25 cellular contexts compared by ENCODE assay signal in the genomic region with DNA sequence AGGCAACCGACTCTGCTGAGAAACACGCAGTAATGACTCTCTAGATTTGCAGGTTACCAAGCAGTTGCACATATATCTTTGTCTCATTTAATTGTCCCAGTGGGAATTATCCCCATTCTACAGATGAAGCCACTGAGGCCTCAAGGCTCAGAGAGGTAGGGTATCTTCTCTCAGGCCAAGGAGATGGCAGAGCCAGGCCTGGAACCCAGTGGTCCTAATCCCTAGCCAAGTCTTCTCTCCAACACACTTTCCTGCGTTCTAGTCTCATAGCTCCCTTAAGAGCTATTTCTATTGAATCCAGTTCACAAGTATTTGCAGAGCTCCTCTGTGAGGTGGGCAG.
DNase-seq lines count a peak whose midpoint lies in the region; ATAC-seq and TF ChIP-seq lines count a peak whose summit lies in the region.
"Had no signal": no experiment of that assay in that cellular context is flagged by ENCODE, and none has a peak within 500 bp of the region (broad histone marks: within the 10 kb centered on the region; RNA-seq: fewer than 3 reads in every experiment).

No MANE protein-coding gene starts in this region.

- no peaks in the 10 kb centered on the region for H3K36me3 Mint-ChIP-seq in Caco-2 (ENCODE audit: insufficient read depth, unreplicated experiment)
- no peaks in the 10 kb centered on the region for H3K36me3 Mint-ChIP-seq in activated T-helper 2 cell treated with anti-CD3 and anti-CD28 coated beads, Interferon-gamma antibody, Interleukin-2, Interleukin-4, amounts not matched to agents 10 μg/mL and 5 μg/mL and 100 μg/mL, durations not matched to agents 14 hours and 24 hours and 36 hours (ENCODE audit: low read depth)
- no peaks in the 10 kb centered on the region for H3K36me3 Mint-ChIP-seq in natural killer cell treated with Interleukin-12 subunit alpha and Interleukin-12 subunit beta and Interleukin-15 and Interleukin-18, amount 100 ng/mL, for 72 hours
- H3K36me3 Mint-ChIP-seq: activated CD4-positive, alpha-beta memory T cell treated with anti-CD3 and anti-CD28 coated beads for 36 hours; stimulated activated memory B cell treated with anti-CD40 and anti-IgM and Interleukin-4, amounts not matched to agents 10 μg/mL and 1 μg/mL and 100 μg/mL, for 72 hours had no signal

- intact Hi-C loops in Caco-2 (cut with micrococcal nuclease; ENCODE audit: unreplicated experiment), result loop anchor here (2.0 kb wide), 1 partner anchor 20 kb away; no protein-coding TSS in a partner anchor
- intact Hi-C loops in activated T-helper 2 cell treated with anti-CD3 and anti-CD28 coated beads, Interferon-gamma antibody, Interleukin-2, Interleukin-4, amounts not matched to agents 10 μg/mL and 5 μg/mL and 100 μg/mL, durations not matched to agents 14 hours and 24 hours and 36 hours (cut with micrococcal nuclease), result loop anchor here (5.0 kb wide), 1 partner anchor 112 kb away; no protein-coding TSS in a partner anchor

- ATAC-seq in natural killer cell treated with Interleukin-12 subunit alpha and Interleukin-12 subunit beta and Interleukin-15 and Interleukin-18, amount 100 ng/mL, for 72 hours, result no peak
- ATAC-seq: esophagus mucosa; heart left ventricle; stimulated activated memory B cell treated with anti-CD40 and anti-IgM and Interleukin-4, amounts not matched to agents 10 μg/mL and 1 μg/mL and 100 μg/mL, for 72 hours had no signal

- no peaks in the 10 kb centered on the region for H3K9me3 ChIP-seq in Caco-2
- H3K9me3 ChIP-seq: lower lobe of right lung, SJCRH30 had no signal

- H3K4me1 ChIP-seq in Caco-2, result peaks cover 14% of the 10 kb centered on the region
- H3K4me1 ChIP-seq: lower lobe of right lung, SJCRH30, upper lobe of left lung had no signal

- DNase-seq in DMS79 treated with DMSO at 0.1 percent for 48 hours (lab: John Stamatoyannopoulos, UW) (peak; percentile 12), DMS79 (lab: John Stamatoyannopoulos, UW) (no peak), Caco-2 (no peak), LoVo (ENCODE audit: low spot score) (no peak), NCI-H187 treated with DMSO at 0.1 percent for 48 hours (lab: John Stamatoyannopoulos, UW) (no peak)
- DNase-seq in activated T-helper 2 cell treated with anti-CD3 and anti-CD28 coated beads, Interferon-gamma antibody, Interleukin-2, Interleukin-4, amounts not matched to agents 10 μg/mL and 5 μg/mL and 100 μg/mL, durations not matched to agents 14 hours and 24 hours and 36 hours (ENCODE audit: low spot score), result no peak
- no peak for DNase-seq in natural killer cell treated with Interleukin-12 subunit alpha and Interleukin-12 subunit beta and Interleukin-15 and Interleukin-18, amount 100 ng/mL, for 72 hours (ENCODE audit: low spot score)
- no peak for DNase-seq in activated CD4-positive, CD25-positive, alpha-beta regulatory T cell (lab: John Stamatoyannopoulos, UW)
- DNase-seq: C1 segment of cervical spinal cord, cortex of kidney, endodermal cell, GM23248, heart left ventricle, IMR-90, lower lobe of right lung, NCI-H1436 treated with DMSO at 0.1 percent for 48 hours, NCI-H2107, NCI-H446 treated with DMSO at 0.1 percent for 48 hours, RPMI8226, substantia nigra, upper lobe of left lung had no signal

- no TSS peak for BruUV-seq in Caco-2 (replicated peaks; lab: Mats Ljungman, UMichigan)

- no peak for TF ChIP-seq CTCF in Caco-2 (IDR thresholded peaks at IDR 0.05; ENCODE audit: insufficient read depth in 1 of 2, low read depth in 1 of 2, low read length in 1 of 2, severe bottlenecking in 1 of 2, unreplicated experiment in 1 of 2)

- H3K27me3 Mint-ChIP-seq in Caco-2 (ENCODE audit: insufficient read depth, unreplicated experiment), result no peaks in the 10 kb centered on the region
- peaks cover 4% of the 10 kb centered on the region for H3K27me3 Mint-ChIP-seq in activated T-helper 2 cell treated with anti-CD3 and anti-CD28 coated beads, Interferon-gamma antibody, Interleukin-2, Interleukin-4, amounts not matched to agents 10 μg/mL and 5 μg/mL and 100 μg/mL, durations not matched to agents 14 hours and 24 hours and 36 hours (ENCODE audit: low read depth)
- peaks cover 0 to 9% of the 10 kb centered on the region in 2 donors for H3K27me3 Mint-ChIP-seq in natural killer cell treated with Interleukin-12 subunit alpha and Interleukin-12 subunit beta and Interleukin-15 and Interleukin-18, amount 100 ng/mL, for 72 hours
- H3K27me3 Mint-ChIP-seq: activated CD4-positive, alpha-beta memory T cell treated with anti-CD3 and anti-CD28 coated beads for 36 hours; stimulated activated memory B cell treated with anti-CD40 and anti-IgM and Interleukin-4, amounts not matched to agents 10 μg/mL and 1 μg/mL and 100 μg/mL, for 72 hours had no signal

- no peaks in the 10 kb centered on the region for H3K9me3 Mint-ChIP-seq in Caco-2 (ENCODE audit: unreplicated experiment)
- H3K9me3 Mint-ChIP-seq in activated T-helper 2 cell treated with anti-CD3 and anti-CD28 coated beads, Interferon-gamma antibody, Interleukin-2, Interleukin-4, amounts not matched to agents 10 μg/mL and 5 μg/mL and 100 μg/mL, durations not matched to agents 14 hours and 24 hours and 36 hours, result peaks cover 7% of the 10 kb centered on the region
- H3K9me3 Mint-ChIP-seq in natural killer cell treated with Interleukin-12 subunit alpha and Interleukin-12 subunit beta and Interleukin-15 and Interleukin-18, amount 100 ng/mL, for 72 hours, result no peaks in the 10 kb centered on the region
- H3K9me3 Mint-ChIP-seq: stimulated activated memory B cell treated with anti-CD40 and anti-IgM and Interleukin-4, amounts not matched to agents 10 μg/mL and 1 μg/mL and 100 μg/mL, for 72 hours had no signal

- POLR2A ChIA-PET in Caco-2 (lab: Charles Lee), result no interaction called here

- H3K4me3 ChIP-seq in Caco-2 (ENCODE audit: low read depth, low read length), result no peak overlapping the region
- H3K4me3 ChIP-seq: GM23248, heart left ventricle, lower lobe of right lung, SJCRH30, upper lobe of left lung had no signal

- no peaks in the 10 kb centered on the region for H3K36me3 ChIP-seq in Caco-2 (ENCODE audit: control insufficient read depth, insufficient read depth, low read length)
- H3K36me3 ChIP-seq: heart left ventricle, lower lobe of right lung, SJCRH30, upper lobe of left lung had no signal

- H3K27ac Mint-ChIP-seq in Caco-2 (ENCODE audit: unreplicated experiment), result peak overlapping the region; percentile 83
- H3K27ac Mint-ChIP-seq in activated T-helper 2 cell treated with anti-CD3 and anti-CD28 coated beads, Interferon-gamma antibody, Interleukin-2, Interleukin-4, amounts not matched to agents 10 μg/mL and 5 μg/mL and 100 μg/mL, durations not matched to agents 14 hours and 24 hours and 36 hours, result peak overlapping the region; percentile 42
- H3K27ac Mint-ChIP-seq in natural killer cell treated with Interleukin-12 subunit alpha and Interleukin-12 subunit beta and Interleukin-15 and Interleukin-18, amount 100 ng/mL, for 72 hours, result peak overlapping the region in 1 of 2 donors; percentile 58
- H3K27ac Mint-ChIP-seq: endodermal cell; stimulated activated memory B cell treated with anti-CD40 and anti-IgM and Interleukin-4, amounts not matched to agents 10 μg/mL and 1 μg/mL and 100 μg/mL, for 72 hours had no signal

- CTCF ChIA-PET in Caco-2 (lab: Charles Lee), result interaction anchor here (0.5 kb wide), 1 partner anchor 12 kb away, joined by 3 read pairs; no protein-coding TSS in a partner anchor

- H3K4me1 Mint-ChIP-seq in Caco-2 (ENCODE audit: low read depth, unreplicated experiment), result peaks cover 6% of the 10 kb centered on the region
- peaks cover 30% of the 10 kb centered on the region for H3K4me1 Mint-ChIP-seq in activated T-helper 2 cell treated with anti-CD3 and anti-CD28 coated beads, Interferon-gamma antibody, Interleukin-2, Interleukin-4, amounts not matched to agents 10 μg/mL and 5 μg/mL and 100 μg/mL, durations not matched to agents 14 hours and 24 hours and 36 hours (ENCODE audit: low read depth)
- H3K4me1 Mint-ChIP-seq in natural killer cell treated with Interleukin-12 subunit alpha and Interleukin-12 subunit beta and Interleukin-15 and Interleukin-18, amount 100 ng/mL, for 72 hours (ENCODE audit: low read depth in 2 of 2), result peaks cover 28% of the 10 kb centered on the region in 2 donors

- no peaks in the 10 kb centered on the region for H3K27me3 ChIP-seq in Caco-2 (replicated peaks; ENCODE audit: control insufficient read depth, insufficient read depth, low read length)
- H3K27me3 ChIP-seq: heart left ventricle, SJCRH30, upper lobe of left lung had no signal

- no peak overlapping the region for H3K4me3 Mint-ChIP-seq in Caco-2 (ENCODE audit: unreplicated experiment)
- no peak overlapping the region for H3K4me3 Mint-ChIP-seq in activated T-helper 2 cell treated with anti-CD3 and anti-CD28 coated beads, Interferon-gamma antibody, Interleukin-2, Interleukin-4, amounts not matched to agents 10 μg/mL and 5 μg/mL and 100 μg/mL, durations not matched to agents 14 hours and 24 hours and 36 hours (ENCODE audit: low read depth)
- peak overlapping the region; percentile 53 for H3K4me3 Mint-ChIP-seq in natural killer cell treated with Interleukin-12 subunit alpha and Interleukin-12 subunit beta and Interleukin-15 and Interleukin-18, amount 100 ng/mL, for 72 hours
- H3K4me3 Mint-ChIP-seq: activated CD4-positive, alpha-beta memory T cell treated with anti-CD3 and anti-CD28 coated beads for 36 hours; endodermal cell; stimulated activated memory B cell treated with anti-CD40 and anti-IgM and Interleukin-4, amounts not matched to agents 10 μg/mL and 1 μg/mL and 100 μg/mL, for 72 hours had no signal
